Comparison of ENCODE assay signal across 33 cellular contexts in the genomic region with DNA sequence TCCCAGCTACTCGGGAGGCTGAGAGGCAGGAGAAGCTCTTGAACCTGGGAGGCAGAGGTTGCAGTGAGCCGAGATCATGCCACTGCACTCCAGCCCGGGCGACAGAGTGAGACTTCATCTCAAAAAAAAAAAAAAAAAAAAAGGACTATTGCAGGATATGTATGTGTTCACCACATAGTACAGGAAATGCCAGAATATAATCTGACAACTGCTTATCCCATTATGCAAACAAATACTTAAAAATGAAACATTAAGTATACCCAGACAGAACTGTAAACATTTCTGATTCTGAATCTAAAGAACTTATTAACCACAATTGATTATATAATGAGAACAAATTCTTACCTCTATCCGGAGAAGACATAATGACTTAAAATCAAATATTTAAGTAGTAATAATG. TPM values are rescaled to one million over a fixed set of nuclear protein-coding genes. Genes with fewer than 3 reads are reported as not detected.
"Had no signal": no experiment of that assay in that cellular context is flagged by ENCODE, and none has a peak within 500 bp of the region (broad histone marks: within the 10 kb centered on the region; RNA-seq: fewer than 3 reads in every experiment).

No MANE protein-coding gene starts in this region.

- H3K4me1 Mint-ChIP-seq: activated CD4-positive, alpha-beta T cell treated with anti-CD3 and anti-CD28 coated beads, Interleukin-2, amount 10 ng/mL, durations not matched to agents 24 days and 14 days; activated naive CD8-positive, alpha-beta T cell treated with anti-CD3 and anti-CD28 coated beads for 36 hours; naive thymus-derived CD4-positive, alpha-beta T cell; stimulated activated naive B cell treated with anti-CD40 and anti-IgM and Interleukin-4, amounts not matched to agents 10 μg/mL and 1 μg/mL and 100 μg/mL, for 72 hours had no signal

- H3K36me3 Mint-ChIP-seq: activated CD4-positive, alpha-beta memory T cell treated with anti-CD3 and anti-CD28 coated beads for 36 hours; activated naive CD8-positive, alpha-beta T cell treated with anti-CD3 and anti-CD28 coated beads for 36 hours; naive thymus-derived CD4-positive, alpha-beta T cell; stimulated activated naive B cell treated with anti-CD40 and anti-IgM and Interleukin-4, amounts not matched to agents 10 μg/mL and 1 μg/mL and 100 μg/mL, for 72 hours had no signal

- H3K4me2 ChIP-seq: hepatocyte had no signal

- H3K27ac Mint-ChIP-seq: activated CD4-positive, alpha-beta memory T cell treated with anti-CD3 and anti-CD28 coated beads for 36 hours; activated CD4-positive, alpha-beta T cell treated with anti-CD3 and anti-CD28 coated beads, Interleukin-2, amount 10 ng/mL, durations not matched to agents 24 days and 14 days; activated naive CD4-positive, alpha-beta T cell treated with anti-CD3 and anti-CD28 coated beads for 36 hours; activated naive CD8-positive, alpha-beta T cell treated with anti-CD3 and anti-CD28 coated beads for 36 hours; activated T-helper 1 cell treated with anti-CD3 and anti-CD28 coated beads, Interleukin-12 subunit alpha, Interleukin-12 subunit beta, Interleukin-2, Interleukin-4 antibody, amounts not matched to agents 30 ng/mL and 10 ng/mL and 1 ng/mL, durations not matched to agents 14 hours and 24 hours and 36 hours; effector memory CD8-positive, alpha-beta T cell; naive thymus-derived CD4-positive, alpha-beta T cell; stimulated activated naive B cell treated with anti-CD40 and anti-IgM and Interleukin-4, amounts not matched to agents 10 μg/mL and 1 μg/mL and 100 μg/mL, for 72 hours had no signal

- H3K27me3 Mint-ChIP-seq: activated CD4-positive, alpha-beta memory T cell treated with anti-CD3 and anti-CD28 coated beads for 36 hours; activated CD4-positive, alpha-beta T cell treated with anti-CD3 and anti-CD28 coated beads, Interleukin-2, amount 10 ng/mL, durations not matched to agents 24 days and 14 days; activated naive CD8-positive, alpha-beta T cell treated with anti-CD3 and anti-CD28 coated beads for 36 hours; effector memory CD8-positive, alpha-beta T cell had no signal

- H3K27me3 ChIP-seq: adrenal gland, body of pancreas, gastroesophageal sphincter, hepatocyte, right atrium auricular region, stomach, thyroid gland, upper lobe of right lung had no signal

- H3K4me1 ChIP-seq: adrenal gland, body of pancreas, gastroesophageal sphincter, parathyroid adenoma, psoas muscle, right atrium auricular region, stomach, thyroid gland, upper lobe of right lung had no signal

- H3K9me3 ChIP-seq: adrenal gland, body of pancreas, gastroesophageal sphincter, psoas muscle, right atrium auricular region, stomach, thyroid gland, upper lobe of right lung had no signal

- H3K9me3 Mint-ChIP-seq: activated CD4-positive, alpha-beta memory T cell treated with anti-CD3 and anti-CD28 coated beads for 36 hours; activated CD4-positive, alpha-beta T cell treated with anti-CD3 and anti-CD28 coated beads, Interleukin-2, amount 10 ng/mL, durations not matched to agents 24 days and 14 days; activated naive CD8-positive, alpha-beta T cell treated with anti-CD3 and anti-CD28 coated beads for 36 hours; activated T-helper 1 cell treated with anti-CD3 and anti-CD28 coated beads, Interleukin-12 subunit alpha, Interleukin-12 subunit beta, Interleukin-2, Interleukin-4 antibody, amounts not matched to agents 30 ng/mL and 10 ng/mL and 1 ng/mL, durations not matched to agents 14 hours and 24 hours and 36 hours; neural crest cell; stimulated activated naive B cell treated with anti-CD40 and anti-IgM and Interleukin-4, amounts not matched to agents 10 μg/mL and 1 μg/mL and 100 μg/mL, for 72 hours had no signal

- H3K4me3 Mint-ChIP-seq: activated CD4-positive, alpha-beta memory T cell treated with anti-CD3 and anti-CD28 coated beads for 36 hours; activated CD4-positive, alpha-beta T cell treated with anti-CD3 and anti-CD28 coated beads, Interleukin-2, amount 10 ng/mL, durations not matched to agents 24 days and 14 days; activated naive CD4-positive, alpha-beta T cell treated with anti-CD3 and anti-CD28 coated beads for 36 hours; activated naive CD8-positive, alpha-beta T cell treated with anti-CD3 and anti-CD28 coated beads for 36 hours; activated T-helper 1 cell treated with anti-CD3 and anti-CD28 coated beads, Interleukin-12 subunit alpha, Interleukin-12 subunit beta, Interleukin-2, Interleukin-4 antibody, amounts not matched to agents 30 ng/mL and 10 ng/mL and 1 ng/mL, durations not matched to agents 14 hours and 24 hours and 36 hours; effector memory CD8-positive, alpha-beta T cell; naive thymus-derived CD4-positive, alpha-beta T cell; neural crest cell; stimulated activated naive B cell treated with anti-CD40 and anti-IgM and Interleukin-4, amounts not matched to agents 10 μg/mL and 1 μg/mL and 100 μg/mL, for 72 hours had no signal

- H3K36me3 ChIP-seq: adrenal gland, gastroesophageal sphincter, right atrium auricular region, stomach, thyroid gland, upper lobe of right lung had no signal

- ATAC-seq: body of pancreas; effector memory CD8-positive, alpha-beta T cell; gastroesophageal sphincter; left colon; naive thymus-derived CD4-positive, alpha-beta T cell; psoas muscle; stimulated activated naive B cell treated with anti-CD40 and anti-IgM and Interleukin-4, amounts not matched to agents 10 μg/mL and 1 μg/mL and 100 μg/mL, for 72 hours; upper lobe of right lung had no signal

- H3K79me2 ChIP-seq: hepatocyte, parathyroid adenoma had no signal

- H3K27ac ChIP-seq: adrenal gland, body of pancreas, coronary artery, gastroesophageal sphincter, hepatocyte, parathyroid adenoma, psoas muscle, right atrium auricular region, stomach, thyroid gland, upper lobe of right lung had no signal

- DNase-seq: activated CD4-positive, alpha-beta memory T cell treated with anti-CD3 and anti-CD28 coated beads for 36 hours; activated CD4-positive, alpha-beta T cell treated with anti-CD3 and anti-CD28 coated beads, Interleukin-2, amount 10 ng/mL, durations not matched to agents 24 days and 14 days; activated CD4-positive, CD25-positive, alpha-beta regulatory T cell treated with anti-CD3 and anti-CD28 coated beads, Interleukin-2, amount 50 U/mL, for 72 hours; activated CD8-positive, alpha-beta memory T cell treated with anti-CD3 and anti-CD28 coated beads, Interleukin-2, amount 50 U/mL, for 4 hours; activated effector memory CD4-positive, alpha-beta T cell treated with anti-CD3 and anti-CD28 coated beads, Interleukin-2, amount 50 U/mL, for 16 hours; activated naive CD4-positive, alpha-beta T cell treated with anti-CD3 and anti-CD28 coated beads for 36 hours; activated naive CD8-positive, alpha-beta T cell treated with anti-CD3 and anti-CD28 coated beads for 36 hours; activated T-cell treated with anti-CD3 and anti-CD28 coated beads, Interleukin-2, amount 50 U/mL, for 1 hour; adrenal gland; aorta; body of pancreas; effector memory CD8-positive, alpha-beta T cell; kidney; left colon; midbrain; naive thymus-derived CD4-positive, alpha-beta T cell; occipital lobe; psoas muscle; stimulated activated CD4-positive, alpha-beta T cell treated with anti-CD3 and anti-CD28 coated beads, Interleukin-15, amount 100 ng/mL, for 24 hours; stimulated activated CD4-positive, alpha-beta T cell treated with anti-CD3 and anti-CD28 coated beads, Interleukin-2, amount 100 ng/mL, for 24 hours; stimulated activated naive B cell treated with anti-CD40 and anti-IgM and Interleukin-4, amounts not matched to agents 10 μg/mL and 1 μg/mL and 100 μg/mL, for 72 hours; stomach; T-helper 2 cell; thyroid gland; upper lobe of right lung had no signal

- H3K4me3 ChIP-seq: adrenal gland, body of pancreas, coronary artery, gastroesophageal sphincter, hepatocyte, psoas muscle, right atrium auricular region, stomach, thyroid gland, upper lobe of right lung had no signal

- H2AFZ ChIP-seq: hepatocyte, parathyroid adenoma had no signal

- H3K9ac ChIP-seq: parathyroid adenoma had no signal

RNA-seq across cellular contexts. Expression of a gene that starts 18.7 kb away (rescaled TPM):
- total RNA-seq: activated CD4-positive, alpha-beta memory T cell treated with anti-CD3 and anti-CD28 coated beads for 36 hours; activated CD4-positive, alpha-beta T cell treated with anti-CD3 and anti-CD28 coated beads, Interleukin-2, amount 10 ng/mL, durations not matched to agents 24 days and 14 days; activated CD8-positive, alpha-beta memory T cell treated with anti-CD3 and anti-CD28 coated beads for 36 hours; activated naive CD4-positive, alpha-beta T cell treated with anti-CD3 and anti-CD28 coated beads for 36 hours; activated naive CD8-positive, alpha-beta T cell treated with anti-CD3 and anti-CD28 coated beads for 36 hours; activated T-helper 1 cell treated with anti-CD3 and anti-CD28 coated beads, Interleukin-12 subunit alpha, Interleukin-12 subunit beta, Interleukin-2, Interleukin-4 antibody, amounts not matched to agents 30 ng/mL and 10 ng/mL and 1 ng/mL, durations not matched to agents 14 hours and 24 hours and 36 hours; body of pancreas; naive thymus-derived CD4-positive, alpha-beta T cell had no signal
- polyA plus RNA-seq: naive thymus-derived CD4-positive, alpha-beta T cell had no signal
